1 cellular context compared by ENCODE assay signal in the genomic region with DNA sequence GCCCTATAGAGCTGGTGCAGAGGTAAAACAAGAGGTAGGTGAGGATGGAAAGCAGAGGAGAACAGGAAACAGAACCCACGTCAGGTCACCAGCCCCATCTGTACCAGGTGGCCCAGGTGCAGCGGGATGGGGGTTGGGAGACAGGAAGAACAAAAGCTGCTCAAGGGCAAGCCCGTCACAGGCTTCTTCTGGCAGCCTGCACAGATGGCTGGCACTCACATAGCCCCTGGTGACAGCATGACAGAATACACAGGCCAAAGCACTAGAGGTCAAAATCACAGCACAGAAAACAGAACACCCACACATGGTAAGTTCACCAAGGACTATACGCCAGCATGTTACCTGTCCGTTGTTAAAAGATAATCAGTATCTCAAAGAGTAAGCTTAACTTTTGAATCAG.
TF ChIP-seq lines count a peak whose summit lies in the region.

No MANE protein-coding gene starts in this region.

TF ChIP-seq in WTC11, 78 proteins besides CTCF, POLR2A, EP300 and RAD21:
- TF ChIP-seq JAZF1 (CRISPR knock-in tag; IDR thresholded peaks at IDR 0.05) = no peak
- TF ChIP-seq MYBL2 (CRISPR knock-in tag; IDR thresholded peaks at IDR 0.05) = no peak
- TF ChIP-seq ZNF138 (CRISPR knock-in tag; conservative IDR thresholded peaks at IDR 0.05) = no peak
- no peak for TF ChIP-seq TCF7 (CRISPR knock-in tag; IDR thresholded peaks at IDR 0.05; ENCODE audit: low read depth)
- no peak for TF ChIP-seq RELA (CRISPR knock-in tag; IDR thresholded peaks at IDR 0.05; ENCODE audit: borderline replicate concordance)
- TF ChIP-seq, protein P1, sequence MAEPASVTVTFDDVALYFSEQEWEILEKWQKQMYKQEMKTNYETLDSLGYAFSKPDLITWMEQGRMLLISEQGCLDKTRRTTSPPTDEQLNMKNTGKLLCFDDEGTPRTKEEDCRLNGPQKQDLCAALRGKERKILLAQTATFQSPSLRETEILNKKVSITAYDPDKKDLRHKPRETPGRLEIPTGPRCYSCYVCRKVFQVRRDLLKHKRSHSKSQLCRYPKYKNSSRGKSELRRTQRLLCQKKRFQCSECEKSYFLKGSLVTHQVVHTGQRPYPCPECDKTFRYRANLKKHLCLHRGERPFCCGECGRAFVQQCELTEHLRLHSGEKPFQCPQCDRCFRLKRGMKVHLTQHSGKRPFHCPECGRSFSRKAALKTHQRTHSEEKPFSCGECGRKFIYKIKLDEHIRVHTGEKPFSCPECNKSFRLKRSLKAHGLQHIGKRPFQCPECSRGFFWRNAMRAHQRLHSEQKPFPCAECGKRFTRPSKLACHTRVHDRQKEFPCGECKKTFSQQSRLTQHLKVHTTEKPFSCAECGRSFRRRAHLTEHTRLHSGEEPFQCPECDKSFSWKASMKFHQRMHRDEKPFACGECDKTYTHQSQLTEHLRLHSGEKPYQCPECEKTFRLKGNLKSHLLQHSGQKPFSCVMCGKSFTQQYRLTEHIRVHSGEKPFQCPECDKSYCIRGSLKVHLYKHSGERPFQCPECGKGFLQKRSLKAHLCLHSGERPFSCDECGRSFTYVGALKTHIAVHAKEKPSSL (CRISPR knock-in tag; conservative IDR thresholded peaks at IDR 0.05) = no peak
- TF ChIP-seq USF2 (CRISPR knock-in tag; IDR thresholded peaks at IDR 0.05) = no peak
- TF ChIP-seq IRF1 (CRISPR knock-in tag; IDR thresholded peaks at IDR 0.05) = no peak
- no peak for TF ChIP-seq ERG (CRISPR knock-in tag; IDR thresholded peaks at IDR 0.05)
- no peak for TF ChIP-seq ZNF263 (CRISPR knock-in tag; IDR thresholded peaks at IDR 0.05; ENCODE audit: low read depth)
